22 cellular contexts compared by ENCODE assay signal in genomic region chr17:67588326-67588725, GRCh38.
"Had no signal": no experiment of that assay in that cellular context is flagged by ENCODE, and none has a peak within 500 bp of the region (broad histone marks: within the 10 kb centered on the region; RNA-seq: fewer than 3 reads in every experiment).

No MANE protein-coding gene starts in this region.

- H3K27ac ChIP-seq: adrenal gland, ascending aorta, esophagus squamous epithelium, heart right ventricle, right lobe of liver, suprapubic skin, transverse colon had no signal

- H3K9me3 Mint-ChIP-seq: activated naive CD4-positive, alpha-beta T cell treated with anti-CD3 and anti-CD28 coated beads, Interleukin-2, amount 10 ng/mL, durations not matched to agents 7 days and 5 days; central memory CD8-positive, alpha-beta T cell had no signal

- ATAC-seq: activated T-cell treated with anti-CD3 and anti-CD28 coated beads, Interleukin-2, amount 50 U/mL, for 72 hours; heart right ventricle; left colon; right lobe of liver; stimulated activated memory B cell treated with anti-CD40 and anti-IgM and Interleukin-4, amounts not matched to agents 10 μg/mL and 1 μg/mL and 100 μg/mL, for 72 hours had no signal

- H3K36me3 ChIP-seq: adrenal gland, ascending aorta, esophagus squamous epithelium, right lobe of liver, stomach, suprapubic skin, transverse colon, WERI-Rb-1 had no signal

- H3K4me3 ChIP-seq: adrenal gland, ascending aorta, esophagus squamous epithelium, heart right ventricle, right lobe of liver, suprapubic skin, transverse colon had no signal

- H3K27me3 Mint-ChIP-seq: activated naive CD4-positive, alpha-beta T cell treated with anti-CD3 and anti-CD28 coated beads, Interleukin-2, amount 10 ng/mL, durations not matched to agents 7 days and 5 days; central memory CD8-positive, alpha-beta T cell; memory B cell; stimulated activated memory B cell treated with anti-CD40 and anti-IgM and Interleukin-4, amounts not matched to agents 10 μg/mL and 1 μg/mL and 100 μg/mL, for 72 hours had no signal

- H3K27ac Mint-ChIP-seq: activated naive CD4-positive, alpha-beta T cell treated with anti-CD3 and anti-CD28 coated beads, Interleukin-2, amount 10 ng/mL, durations not matched to agents 7 days and 5 days; memory B cell; nephron progenitor cell; stimulated activated memory B cell treated with anti-CD40 and anti-IgM and Interleukin-4, amounts not matched to agents 10 μg/mL and 1 μg/mL and 100 μg/mL, for 72 hours had no signal

- H3K4me1 Mint-ChIP-seq: activated naive CD4-positive, alpha-beta T cell treated with anti-CD3 and anti-CD28 coated beads, Interleukin-2, amount 10 ng/mL, durations not matched to agents 7 days and 5 days; memory B cell had no signal

- H3K27me3 ChIP-seq: adrenal gland, ascending aorta, esophagus squamous epithelium, heart right ventricle, right lobe of liver, stomach, suprapubic skin, transverse colon had no signal

- H3K4me3 Mint-ChIP-seq: activated naive CD4-positive, alpha-beta T cell treated with anti-CD3 and anti-CD28 coated beads, Interleukin-2, amount 10 ng/mL, durations not matched to agents 7 days and 5 days; activated T-cell treated with anti-CD3 and anti-CD28 coated beads, Interleukin-2, amount 50 U/mL, for 72 hours; central memory CD8-positive, alpha-beta T cell; memory B cell; nephron progenitor cell; stimulated activated memory B cell treated with anti-CD40 and anti-IgM and Interleukin-4, amounts not matched to agents 10 μg/mL and 1 μg/mL and 100 μg/mL, for 72 hours had no signal

- H3K4me1 ChIP-seq: ascending aorta, heart right ventricle, right lobe of liver, suprapubic skin, transverse colon had no signal

- DNase-seq: activated CD4-positive, alpha-beta T cell treated with anti-CD3 and anti-CD28 coated beads for 1 hour; activated effector memory CD4-positive, alpha-beta T cell treated with Interleukin-2 at 50 U/mL for 16 hours; activated naive CD4-positive, alpha-beta T cell treated with anti-CD3 and anti-CD28 coated beads, Interleukin-2, amount 10 ng/mL, durations not matched to agents 7 days and 5 days; activated T-cell treated with anti-CD3 and anti-CD28 coated beads, Interleukin-2, amount 50 U/mL, for 72 hours; effector memory CD4-positive, alpha-beta T cell; esophagus squamous epithelium; heart right ventricle; left colon; nephron progenitor cell; nucleus accumbens; right lobe of liver; small intestine; stomach; T-helper 1 cell; transverse colon had no signal

- H3K9me3 ChIP-seq: adrenal gland, ascending aorta, esophagus squamous epithelium, right lobe of liver, stomach, suprapubic skin, transverse colon had no signal
